8 cellular contexts compared by ENCODE assay signal in the genomic region with DNA sequence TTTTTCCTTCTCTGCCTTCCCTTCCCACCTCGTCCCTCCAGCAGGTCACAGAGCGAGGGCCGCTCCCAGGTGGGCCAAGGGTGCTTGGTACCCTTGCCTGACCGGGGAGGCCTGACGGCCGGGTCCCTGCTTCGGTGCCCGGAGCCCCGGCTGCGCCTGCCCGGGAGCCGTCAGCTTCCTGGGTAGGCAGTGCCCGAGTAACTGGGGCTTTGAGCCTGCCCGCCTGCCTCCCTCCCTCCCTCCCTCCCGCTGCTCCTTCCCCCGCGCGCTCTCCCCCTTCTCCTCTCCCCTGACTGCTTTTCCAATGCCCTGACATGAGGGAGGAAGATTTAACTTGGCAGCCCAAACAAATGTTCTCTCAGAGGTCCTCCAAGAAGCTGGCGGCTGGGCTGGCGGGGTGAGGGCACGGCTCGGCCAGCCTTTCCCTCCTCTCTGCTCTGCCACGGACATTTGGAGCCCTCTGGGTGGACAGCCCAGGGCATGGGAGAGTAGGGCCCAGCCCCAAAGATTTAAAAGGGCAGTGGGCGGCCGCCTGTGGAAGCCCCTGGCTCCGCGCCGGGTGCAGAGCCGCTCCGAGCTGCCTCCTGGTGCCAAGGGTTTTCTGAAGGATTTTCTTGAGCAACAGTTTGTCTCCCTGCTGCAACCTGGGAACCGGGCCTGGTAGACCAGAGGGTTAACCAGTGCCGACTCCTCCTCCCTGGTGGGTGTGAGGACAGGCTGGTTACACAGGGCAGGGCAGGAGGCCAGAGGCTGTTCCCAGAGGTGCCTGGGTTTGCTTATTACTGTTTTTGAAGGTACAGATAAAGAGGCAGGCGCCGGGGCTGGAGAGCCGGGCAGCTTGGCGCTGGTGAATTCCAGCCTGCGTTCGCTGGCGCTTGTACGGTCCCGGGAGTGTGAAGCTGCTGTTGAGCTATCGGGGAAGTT. TPM values are rescaled to one million over a fixed set of nuclear protein-coding genes. Genes with fewer than 3 reads are reported as not detected.
DNase-seq lines count a peak whose midpoint lies in the region; ATAC-seq lines count a peak whose summit lies in the region.

No MANE protein-coding gene starts in this region.

- peaks cover 21% of the 10 kb centered on the region for H3K4me1 Mint-ChIP-seq in activated T-cell treated with anti-CD3 and anti-CD28 coated beads, Interleukin-2, amount 50 U/mL, for 72 hours (ENCODE audit: low read depth)
- peaks cover 18 to 37% (median 29%) of the 10 kb centered on the region in 3 donors for H3K4me1 Mint-ChIP-seq in naive B cell

- peak overlapping the region; percentile 78 to 81 for H3K4me3 Mint-ChIP-seq in activated T-cell treated with anti-CD3 and anti-CD28 coated beads, Interleukin-2, amount 50 U/mL, for 72 hours
- peak overlapping the region; percentile 70 to 96 (median 84) for H3K4me3 Mint-ChIP-seq in naive B cell

- H3K9me3 Mint-ChIP-seq in activated T-cell treated with anti-CD3 and anti-CD28 coated beads, Interleukin-2, amount 50 U/mL, for 72 hours, result no peaks in the 10 kb centered on the region
- no peaks in the 10 kb centered on the region for H3K9me3 Mint-ChIP-seq in naive B cell

- peak; percentile 34 for DNase-seq in NOMO-1 treated with DMSO at 0.1 percent for 48 hours (lab: John Stamatoyannopoulos, UW; ENCODE audit: unreplicated experiment)
- no peak for DNase-seq in NOMO-1 treated with dmso at 0.1 percent for 144 hours (lab: John Stamatoyannopoulos, UW; ENCODE audit: unreplicated experiment)
- peak; percentile 53 for DNase-seq in NCI-H1694 (lab: John Stamatoyannopoulos, UW)
- peak; percentile 28 to 36 for DNase-seq in activated T-cell treated with anti-CD3 and anti-CD28 coated beads, Interleukin-2, amount 50 U/mL, for 72 hours
- peak; percentile 95 for DNase-seq in fibroblast of the conjunctiva (ENCODE audit: low read depth)
- DNase-seq in naive B cell, result no peak
- peak; percentile 93 for DNase-seq in ureter (ENCODE audit: low spot score)

- peaks cover 8% of the 10 kb centered on the region for H3K27me3 Mint-ChIP-seq in activated T-cell treated with anti-CD3 and anti-CD28 coated beads, Interleukin-2, amount 50 U/mL, for 72 hours (ENCODE audit: low read depth)
- H3K27me3 Mint-ChIP-seq in naive B cell, result peaks cover 20 to 51% (median 37%) of the 10 kb centered on the region in 3 donors

- no peak overlapping the region for H3K27ac Mint-ChIP-seq in activated T-cell treated with anti-CD3 and anti-CD28 coated beads, Interleukin-2, amount 50 U/mL, for 72 hours
- peak overlapping the region in 2 of 6 donors; percentile 71 to 76 for H3K27ac Mint-ChIP-seq in naive B cell

- H3K36me3 Mint-ChIP-seq in activated T-cell treated with anti-CD3 and anti-CD28 coated beads, Interleukin-2, amount 50 U/mL, for 72 hours (ENCODE audit: insufficient read depth in 2 of 2), result no peaks in the 10 kb centered on the region
- no peaks in the 10 kb centered on the region for H3K36me3 Mint-ChIP-seq in naive B cell

- ATAC-seq in activated T-cell treated with anti-CD3 and anti-CD28 coated beads, Interleukin-2, amount 50 U/mL, for 72 hours (replicated peaks in 1 of 2), result no peak
- ATAC-seq in naive B cell (ENCODE audit: low read depth in 2 of 2) (no peak), GM19035 (IDR thresholded peaks at IDR 0.05; ENCODE audit: unreplicated experiment) (no peak)

RNA-seq across cellular contexts. Expression of gene ZMIZ1, which starts 2.1 kb away (rescaled TPM):
- total RNA-seq in activated T-cell treated with anti-CD3 and anti-CD28 coated beads, Interleukin-2, amount 50 U/mL, for 72 hours, result 10 to 100 TPM; 30.6 to 37.8 TPM
- polyA plus RNA-seq in naive B cell (ENCODE audit: low read depth in 6 of 6), result 1 to 10 TPM in 3 of 6 donors, under 1 TPM in 3; 0.11 to 2.9 (median 1.5) TPM
- 107 TPM for total RNA-seq in ureter

Comparison
In these comparisons a context has a peak if more than half of its experiments do, and no peak if none do; other contexts are left out.
1. DNase-seq: peak in NOMO-1 treated with DMSO at 0.1 percent for 48 hours (single experiment), NCI-H1694 (single experiment), activated T-cell treated with anti-CD3 and anti-CD28 coated beads, Interleukin-2, amount 50 U/mL, for 72 hours (2 of 2), fibroblast of the conjunctiva (single experiment) and ureter (single experiment); none in NOMO-1 treated with dmso at 0.1 percent for 144 hours (single experiment) and naive B cell (single experiment).